In genomic region chr1:2229032-2229920, GRCh38 we compare ENCODE assay signal across 8 cellular contexts. TPM values are rescaled to one million over a fixed set of nuclear protein-coding genes. Genes with fewer than 3 reads are reported as not detected.
DNase-seq lines count a peak whose midpoint lies in the region; ATAC-seq and TF ChIP-seq lines count a peak whose summit lies in the region.

No MANE protein-coding gene starts in this region.

- H3K79me2 ChIP-seq in GM23248 (ENCODE audit: insufficient read depth), result peaks cover 55% of the 10 kb centered on the region
- peaks cover 51% of the 10 kb centered on the region for H3K79me2 ChIP-seq in neural cell (replicated peaks; ENCODE audit: insufficient read depth, low read length)

- peak; percentile 50 for TF ChIP-seq RAD21 in neural cell (conservative IDR thresholded peaks at IDR 0.05)

- H3K27ac ChIP-seq in GM23248 (peak overlapping the region; percentile 96), neural cell (ENCODE audit: low read length) (peak overlapping the region; percentile 52), aorta (ENCODE audit: low read depth in 1 of 2, low read length in 2 of 2) (peak overlapping the region; percentile 80 to 88)

- H3K4me1 ChIP-seq in GM23248 (ENCODE audit: insufficient read depth) (peaks cover 19% of the 10 kb centered on the region), NT2/D1 (ENCODE audit: insufficient read depth, insufficient read length) (peaks cover 25% of the 10 kb centered on the region), aorta (ENCODE audit: control insufficient read depth in 1 of 2, insufficient read depth in 2 of 2, low read length in 2 of 2) (peaks cover 0 to 3% of the 10 kb centered on the region in 2 donors)

- TF ChIP-seq CTCF in foreskin fibroblast (IDR thresholded peaks at IDR 0.05; ENCODE audit: low read depth, low read length) (no peak), neural cell (IDR thresholded peaks at IDR 0.05; ENCODE audit: poor library complexity, severe bottlenecking) (peak; percentile 24)

- no peak overlapping the region for H2AFZ ChIP-seq in GM23248
- H2AFZ ChIP-seq in neural cell (ENCODE audit: low read depth, low read length), result no peak overlapping the region

- H3K9me3 ChIP-seq in GM23248 (ENCODE audit: low read depth) (no peaks in the 10 kb centered on the region), NT2/D1 (ENCODE audit: insufficient read depth, low read length) (no peaks in the 10 kb centered on the region), neural cell (ENCODE audit: low read length) (no peaks in the 10 kb centered on the region), aorta (ENCODE audit: control insufficient read depth, low read length) (no peaks in the 10 kb centered on the region)

- H3K27me3 ChIP-seq in GM23248 (replicated peaks; ENCODE audit: insufficient read depth), result no peaks in the 10 kb centered on the region
- H3K27me3 ChIP-seq in NT2/D1 (ENCODE audit: insufficient read depth, insufficient read length), result peaks cover 8% of the 10 kb centered on the region
- H3K27me3 ChIP-seq in neural cell (ENCODE audit: insufficient read depth, low read depth, low read length), result no peaks in the 10 kb centered on the region
- no peaks in the 10 kb centered on the region for H3K27me3 ChIP-seq in aorta (ENCODE audit: control insufficient read depth in 1 of 2, insufficient read depth in 2 of 2, low read length in 1 of 2)

- TF ChIP-seq EP300 in neural cell (conservative IDR thresholded peaks at IDR 0.05; ENCODE audit: poor library complexity, severe bottlenecking), result no peak

- in situ Hi-C loops in ACHN (cut with HindIII; ENCODE audit: low pct_ligation_motif_present, low pct_unique_long_range_greater_than_20kb, low sequenced_read_pairs) (no loop called here), GM23248 (cut with MboI) (no loop called here)

- H3K9me2 ChIP-seq in GM23248 (ENCODE audit: insufficient read depth), result no peaks in the 10 kb centered on the region
- H3K9me2 ChIP-seq in neural cell (ENCODE audit: insufficient read depth, low read length), result no peaks in the 10 kb centered on the region

- WGBS in GM23248 (ENCODE audit: low coverage in 1 of 2, low lambda C conversion rate in 2 of 2, missing lambda C conversion rate in 2 of 2), 2 experiments, result 0 to 1% methylated on average over 66 to 69 of the region's 78 CpGs
- 0 to 1% methylated on average over 74 to 78 of the region's 78 CpGs for WGBS in aorta, 2 donors

- peak overlapping the region; percentile 90 for H3K4me3 ChIP-seq in GM23248
- H3K4me3 ChIP-seq in NT2/D1 (ENCODE audit: insufficient read length, low read depth), result peak overlapping the region; percentile 64
- H3K4me3 ChIP-seq in foreskin fibroblast (ENCODE audit: low read depth in 1 of 2, low read length in 2 of 2), result peak overlapping the region; percentile 85
- peak overlapping the region; percentile 98 for H3K4me3 ChIP-seq in neural cell (ENCODE audit: low read length)
- peak overlapping the region; percentile 93 for H3K4me3 ChIP-seq in aorta (ENCODE audit: low read length in 2 of 2)

- intact Hi-C loops in aorta (cut with DNase I), result loop anchor here in 1 of 2 donors (2.0 kb wide), 1 partner anchor 24 kb away; no protein-coding TSS in a partner anchor

- H3F3A ChIP-seq in GM23248 (ENCODE audit: insufficient read depth) (peaks cover 19% of the 10 kb centered on the region), neural cell (ENCODE audit: insufficient read depth, low read length, poor library complexity, severe bottlenecking) (no peaks in the 10 kb centered on the region)

- H4K20me1 ChIP-seq in GM23248 (ENCODE audit: insufficient read depth), result peaks cover 8% of the 10 kb centered on the region; the same call in 1 of the 2 replicates
- peaks cover 55% of the 10 kb centered on the region for H4K20me1 ChIP-seq in neural cell (ENCODE audit: insufficient read depth)

- DNase-seq in ACHN (peak; percentile 57), GM23248 (peak; percentile 81), NT2/D1 (ENCODE audit: low read depth, low spot score) (no peak), foreskin fibroblast (peak in 1 of 2 donors; percentile 81), aorta (peak; percentile 81 to 89), ecto neural progenitor cell (ENCODE audit: low spot score) (no peak)
- DNase-seq in activated effector memory CD4-positive, alpha-beta T cell treated with Interleukin-2 at 50 U/mL for 16 hours, result peak; percentile 45

- peak; percentile 13 for ATAC-seq in aorta (ENCODE audit: low FRiP score)

- H3K36me3 ChIP-seq in GM23248 (ENCODE audit: low read depth) (no peaks in the 10 kb centered on the region), NT2/D1 (ENCODE audit: insufficient read depth, insufficient read length, low read length) (peaks cover 43% of the 10 kb centered on the region), neural cell (ENCODE audit: insufficient read depth, low read length) (no peaks in the 10 kb centered on the region), aorta (ENCODE audit: control insufficient read depth in 1 of 2, insufficient read depth in 2 of 2, low read length in 1 of 2) (no peaks in the 10 kb centered on the region)

- H3K9ac ChIP-seq in GM23248, result peak overlapping the region; percentile 97
- peak overlapping the region; percentile 74 for H3K9ac ChIP-seq in NT2/D1 (ENCODE audit: insufficient read length, low read depth)
- H3K9ac ChIP-seq in neural cell (ENCODE audit: low read length), result peak overlapping the region; percentile 76

- H3K4me2 ChIP-seq in GM23248 (ENCODE audit: unreplicated experiment) (peak overlapping the region; percentile 93), neural cell (ENCODE audit: low read length) (peak overlapping the region; percentile 81)

TF ChIP-seq in neural cell, 6 proteins besides CTCF, POLR2A, EP300 and RAD21:
- no peak for TF ChIP-seq TAF1 (IDR thresholded peaks at IDR 0.05; ENCODE audit: low read depth)
- no peak for TF ChIP-seq EZH2 (IDR thresholded peaks at IDR 0.05; ENCODE audit: borderline replicate concordance, insufficient read depth, low read length, poor library complexity, severe bottlenecking)
- TF ChIP-seq POLR2AphosphoS5 (IDR thresholded peaks at IDR 0.05), result peak; percentile 31
- TF ChIP-seq, protein P1, sequence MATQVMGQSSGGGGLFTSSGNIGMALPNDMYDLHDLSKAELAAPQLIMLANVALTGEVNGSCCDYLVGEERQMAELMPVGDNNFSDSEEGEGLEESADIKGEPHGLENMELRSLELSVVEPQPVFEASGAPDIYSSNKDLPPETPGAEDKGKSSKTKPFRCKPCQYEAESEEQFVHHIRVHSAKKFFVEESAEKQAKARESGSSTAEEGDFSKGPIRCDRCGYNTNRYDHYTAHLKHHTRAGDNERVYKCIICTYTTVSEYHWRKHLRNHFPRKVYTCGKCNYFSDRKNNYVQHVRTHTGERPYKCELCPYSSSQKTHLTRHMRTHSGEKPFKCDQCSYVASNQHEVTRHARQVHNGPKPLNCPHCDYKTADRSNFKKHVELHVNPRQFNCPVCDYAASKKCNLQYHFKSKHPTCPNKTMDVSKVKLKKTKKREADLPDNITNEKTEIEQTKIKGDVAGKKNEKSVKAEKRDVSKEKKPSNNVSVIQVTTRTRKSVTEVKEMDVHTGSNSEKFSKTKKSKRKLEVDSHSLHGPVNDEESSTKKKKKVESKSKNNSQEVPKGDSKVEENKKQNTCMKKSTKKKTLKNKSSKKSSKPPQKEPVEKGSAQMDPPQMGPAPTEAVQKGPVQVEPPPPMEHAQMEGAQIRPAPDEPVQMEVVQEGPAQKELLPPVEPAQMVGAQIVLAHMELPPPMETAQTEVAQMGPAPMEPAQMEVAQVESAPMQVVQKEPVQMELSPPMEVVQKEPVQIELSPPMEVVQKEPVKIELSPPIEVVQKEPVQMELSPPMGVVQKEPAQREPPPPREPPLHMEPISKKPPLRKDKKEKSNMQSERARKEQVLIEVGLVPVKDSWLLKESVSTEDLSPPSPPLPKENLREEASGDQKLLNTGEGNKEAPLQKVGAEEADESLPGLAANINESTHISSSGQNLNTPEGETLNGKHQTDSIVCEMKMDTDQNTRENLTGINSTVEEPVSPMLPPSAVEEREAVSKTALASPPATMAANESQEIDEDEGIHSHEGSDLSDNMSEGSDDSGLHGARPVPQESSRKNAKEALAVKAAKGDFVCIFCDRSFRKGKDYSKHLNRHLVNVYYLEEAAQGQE (IDR thresholded peaks at IDR 0.05; ENCODE audit: borderline replicate concordance), result peak; percentile 32
- TF ChIP-seq MXI1 (conservative IDR thresholded peaks at IDR 0.05; ENCODE audit: poor library complexity, severe bottlenecking), result peak; percentile 86
- peak; percentile 57 for TF ChIP-seq SMC3 (conservative IDR thresholded peaks at IDR 0.05; ENCODE audit: poor library complexity)

RNA-seq across cellular contexts. Expression of gene SKI, which starts 1.2 kb away (rescaled TPM):
- total RNA-seq in GM23248 (2014; rRNA removed; shearing (Covaris generic)), result 23.1 and 26.8 TPM in 2 replicates
- 3.8 and 4.0 TPM in 2 replicates for polyA plus RNA-seq in GM23248 (2016; fragmentation: Nextera tagmentation; extraction: Ambion mirVana)
- 4.1 and 4.9 TPM in 2 replicates for polyA plus RNA-seq in neural cell
- 23.9 and 25.1 TPM in 2 replicates for polyA minus RNA-seq in neural cell
- 100 to 1,000 TPM; 114 to 129 TPM for total RNA-seq in aorta
- 10 to 100 TPM; 20.7 to 34.7 TPM for polyA plus RNA-seq in aorta

RNA-seq across cellular contexts. Expression of gene FAAP20, which starts 34.7 kb away (rescaled TPM):
- 33.4 and 34.5 TPM in 2 replicates for total RNA-seq in GM23248 (2014; rRNA removed; shearing (Covaris generic))
- polyA plus RNA-seq in GM23248 (2016; fragmentation: Nextera tagmentation; extraction: Ambion mirVana), result 122 and 127 TPM in 2 replicates
- polyA plus RNA-seq in neural cell, result 45.3 and 53.0 TPM in 2 replicates
- polyA minus RNA-seq in neural cell, result 25.4 and 35.3 TPM in 2 replicates
- 10 to 100 TPM; 49.0 to 59.9 TPM for total RNA-seq in aorta
- polyA plus RNA-seq in aorta, result 100 to 1,000 TPM in 1 of 2 donors, 10 to 100 TPM in 1; 61.2 to 124 TPM

Comparison
In these comparisons a context has a peak if more than half of its experiments do, and no peak if none do; other contexts are left out.
1. DNase-seq: peak in ACHN (single experiment), GM23248 (single experiment), activated effector memory CD4-positive, alpha-beta T cell treated with Interleukin-2 at 50 U/mL for 16 hours (single experiment) and aorta (2 of 2); none in NT2/D1 (single experiment) and ecto neural progenitor cell (single experiment).
2. Peak in every context shown above with its lines, with median percentiles within 50 percentile points of each other: H3K27ac ChIP-seq, H3K4me3 ChIP-seq and H3K9ac ChIP-seq.